ENCODE assay signal across 16 cellular contexts in genomic region chr19:1912760-1913505, GRCh38. TPM values are rescaled to one million over a fixed set of nuclear protein-coding genes. Genes with fewer than 3 reads are reported as not detected.
DNase-seq lines count a peak whose midpoint lies in the region; ATAC-seq and TF ChIP-seq lines count a peak whose summit lies in the region.
"Had no signal": no experiment of that assay in that cellular context is flagged by ENCODE, and none has a peak within 500 bp of the region (broad histone marks: within the 10 kb centered on the region; RNA-seq: fewer than 3 reads in every experiment).

No MANE protein-coding gene starts in this region.

- 98% methylated on average over 64 to 77 of the region's 77 CpGs for WGBS in heart left ventricle, 4 donors
- no CpG with 5 or more reads among the region's 77 CpGs for WGBS in neuronal stem cell (ENCODE audit: extremely low coverage in 2 of 2, insufficient read length in 2 of 2, insufficient replicate concordance in 1 of 2), 2 donors
- 96 to 98% methylated on average over 77 of the region's 77 CpGs for WGBS in sigmoid colon, 2 donors

- H3K23ac ChIP-seq in neuronal stem cell (ENCODE audit: low read depth, low read length, poor library complexity) = peak overlapping the region; percentile 65

- no peak overlapping the region for H4K8ac ChIP-seq in neuronal stem cell (ENCODE audit: low read depth, low read length)

- H3K27ac ChIP-seq in heart left ventricle = no peak overlapping the region
- peak overlapping the region; percentile 83; the same call in 1 of the 2 replicates for H3K27ac ChIP-seq in RWPE1
- H3K27ac ChIP-seq in neuronal stem cell (replicated peaks; ENCODE audit: low read length) = no peak overlapping the region
- no peak overlapping the region for H3K27ac ChIP-seq in sigmoid colon
- no peak overlapping the region for H3K27ac ChIP-seq in lower lobe of right lung

- CTCF ChIA-PET in RWPE1 (lab: Yijun Ruan, JAX) = interaction anchor here (2.0 kb wide), 1 partner anchor 17 kb away, joined by 5 read pairs; no protein-coding TSS in a partner anchor

- no peak overlapping the region for H2BK15ac ChIP-seq in neuronal stem cell (ENCODE audit: low read length)

- H2BK5ac ChIP-seq in neuronal stem cell (ENCODE audit: low read length) = no peak overlapping the region

- TF ChIP-seq EP300 in sigmoid colon (IDR thresholded peaks at IDR 0.05) = no peak

- H4K91ac ChIP-seq in neuronal stem cell (ENCODE audit: low read depth, low read length, poor library complexity) = no peak overlapping the region

- intact Hi-C loops in Right ventricle myocardium inferior (cut with DNase I) (no loop called here), heart left ventricle (cut with DNase I) (no loop called here), sigmoid colon (cut with DNase I) (no loop called here), lower lobe of right lung (cut with DNase I) (no loop called here)

- no peak overlapping the region for H2BK120ac ChIP-seq in neuronal stem cell (ENCODE audit: low read depth, low read length)

- POLR2A ChIA-PET in RWPE1 (lab: Yijun Ruan, JAX; ENCODE audit: low non-redundant PET) = no interaction called here

- peaks cover 0 to 28% (median 0%) of the 10 kb centered on the region in 12 donors for H3K4me1 ChIP-seq in heart left ventricle
- no peaks in the 10 kb centered on the region for H3K4me1 ChIP-seq in neuronal stem cell (ENCODE audit: control insufficient read depth in 2 of 2, insufficient read depth in 1 of 2, low read depth in 1 of 2, low read length in 2 of 2)
- H3K4me1 ChIP-seq in sigmoid colon = peaks cover 0 to 15% (median 6%) of the 10 kb centered on the region in 4 donors
- H3K4me1 ChIP-seq in lower lobe of right lung = peaks cover 28% of the 10 kb centered on the region

- no peak overlapping the region for H3K4me2 ChIP-seq in neuronal stem cell (ENCODE audit: insufficient read depth, low read length, poor library complexity, severe bottlenecking)
- H3K4me2 ChIP-seq: GM23338 had no signal

- H3K4me3 ChIP-seq in heart left ventricle = no peak overlapping the region
- H3K4me3 ChIP-seq in neuronal stem cell (ENCODE audit: low read length in 2 of 2) = no peak overlapping the region
- no peak overlapping the region for H3K4me3 ChIP-seq in sigmoid colon
- no peak overlapping the region for H3K4me3 ChIP-seq in lower lobe of right lung
- H3K4me3 ChIP-seq: BLaER1 treated with 17β-estradiol and CSF1 and Interleukin-3, amounts not matched to agents 10 nM and 100 nM; GM23338 had no signal

- peak overlapping the region; percentile 56 for H3K14ac ChIP-seq in neuronal stem cell (ENCODE audit: low read length)

- peaks cover 41% of the 10 kb centered on the region for H3K79me1 ChIP-seq in neuronal stem cell (ENCODE audit: low read depth, low read length)

- H3K4ac ChIP-seq in neuronal stem cell (ENCODE audit: low read length) = peak overlapping the region; percentile 37

- H3K18ac ChIP-seq in neuronal stem cell (ENCODE audit: low read length) = peak overlapping the region; percentile 48

- ATAC-seq in Right ventricle myocardium inferior (no peak), heart left ventricle (no peak), lower lobe of right lung (no peak)
- ATAC-seq: GM23338, HepG2 had no signal

- no peak for TF ChIP-seq POLR2A in heart left ventricle (IDR thresholded peaks at IDR 0.05)
- no peak for TF ChIP-seq POLR2A in sigmoid colon (IDR thresholded peaks at IDR 0.05)

- TF ChIP-seq CTCF in heart left ventricle (IDR thresholded peaks at IDR 0.05) (no peak), RWPE1 (conservative IDR thresholded peaks at IDR 0.05; ENCODE audit: low read depth) (no peak), sigmoid colon (IDR thresholded peaks at IDR 0.05) (no peak), lower lobe of right lung (IDR thresholded peaks at IDR 0.05) (no peak)

- H2AFZ ChIP-seq in neuronal stem cell (ENCODE audit: low read length) = no peak overlapping the region
- H2AFZ ChIP-seq: GM23338 had no signal

- DNase-seq in Right ventricle myocardium inferior (ENCODE audit: missing footprints) (peak; percentile 50), heart left ventricle (no peak), RWPE1 (ENCODE audit: low spot score) (no peak), neuronal stem cell (ENCODE audit: low spot score) (no peak), sigmoid colon (no peak), lower lobe of right lung (no peak), NCI-H1930 (lab: John Stamatoyannopoulos, UW) (no peak)
- DNase-seq: 8988T; ACHN; Calu3; CD4-positive, CD25-positive, alpha-beta regulatory T cell; DMS 273 treated with DMSO at 0.1 percent for 48 hours; HCEC 1CT had no signal

- H3K36me3 ChIP-seq in heart left ventricle = peaks cover 0 to 45% (median 10%) of the 10 kb centered on the region in 9 donors
- H3K36me3 ChIP-seq in neuronal stem cell (replicated peaks in 1 of 2; ENCODE audit: control insufficient read depth in 2 of 2, insufficient read depth in 2 of 2, low read length in 2 of 2) = peaks cover 29 to 72% of the 10 kb centered on the region in 2 donors
- H3K36me3 ChIP-seq in sigmoid colon = peaks cover 11 to 37% (median 20%) of the 10 kb centered on the region in 4 donors
- peaks cover 39% of the 10 kb centered on the region for H3K36me3 ChIP-seq in lower lobe of right lung

- no peaks in the 10 kb centered on the region for H3K9me3 ChIP-seq in heart left ventricle
- H3K9me3 ChIP-seq in neuronal stem cell (replicated peaks in 1 of 2; ENCODE audit: control insufficient read depth in 2 of 2, insufficient read depth in 1 of 2, low read depth in 1 of 2, low read length in 2 of 2) = peaks cover 0 to 5% of the 10 kb centered on the region in 2 donors
- H3K9me3 ChIP-seq in sigmoid colon = no peaks in the 10 kb centered on the region
- no peaks in the 10 kb centered on the region for H3K9me3 ChIP-seq in lower lobe of right lung
- H3K9me3 ChIP-seq: BLaER1 treated with 17β-estradiol and CSF1 and Interleukin-3, amounts not matched to agents 10 nM and 100 nM had no signal

- H3K27me3 ChIP-seq in heart left ventricle = no peaks in the 10 kb centered on the region
- no peaks in the 10 kb centered on the region for H3K27me3 ChIP-seq in neuronal stem cell (ENCODE audit: control insufficient read depth in 3 of 3, insufficient read depth in 3 of 3, low read depth in 1 of 3, low read length in 3 of 3)
- H3K27me3 ChIP-seq in sigmoid colon = no peaks in the 10 kb centered on the region
- H3K27me3 ChIP-seq in lower lobe of right lung (ENCODE audit: low read depth) = no peaks in the 10 kb centered on the region
- H3K27me3 ChIP-seq: BLaER1 treated with 17β-estradiol and CSF1 and Interleukin-3, amounts not matched to agents 10 nM and 100 nM had no signal

- no peak overlapping the region for H2AK5ac ChIP-seq in neuronal stem cell (ENCODE audit: low read depth, low read length)

- H3K9ac ChIP-seq in neuronal stem cell (ENCODE audit: low read depth, low read length, poor library complexity) = no peak overlapping the region

- H2BK12ac ChIP-seq in neuronal stem cell (ENCODE audit: low read length) = peak overlapping the region; percentile 73

RNA-seq across cellular contexts. Expression of gene ADAT3, which starts 7.7 kb away (rescaled TPM):
- total RNA-seq in Right ventricle myocardium inferior (1.6 TPM), heart left ventricle (1 to 10 TPM; 1.2 to 5.1 (median 1.9) TPM), sigmoid colon (1 to 10 TPM in 2 of 4 donors, under 1 TPM in 2; 0.33 to 6.2 (median 1.5) TPM), lower lobe of right lung (6.2 TPM)
- polyA plus RNA-seq in heart left ventricle (1 to 10 TPM; 1.6 to 3.1 TPM), sigmoid colon (10 to 100 TPM in 2 of 3 donors, 1 to 10 TPM in 1; 6.6 to 17.4 (median 13.2) TPM)
- polyA plus RNA-seq in neuronal stem cell (2013, experiment 1 of 2) = 4.4 TPM
- polyA plus RNA-seq in neuronal stem cell (2013, experiment 2 of 2) = 3.8 TPM

RNA-seq across cellular contexts. Expression of gene SCAMP4, which starts 7.7 kb away (rescaled TPM):
- total RNA-seq in Right ventricle myocardium inferior = 17.9 TPM
- total RNA-seq in heart left ventricle = 10 to 100 TPM; 13.5 to 38.8 (median 19.1) TPM
- 10 to 100 TPM; 15.4 to 28.3 TPM for polyA plus RNA-seq in heart left ventricle
- polyA plus RNA-seq in neuronal stem cell (2013, experiment 1 of 2) = 49.3 TPM
- polyA plus RNA-seq in neuronal stem cell (2013, experiment 2 of 2) = 49.1 TPM
- total RNA-seq in sigmoid colon = 10 to 100 TPM; 25.8 to 47.0 (median 31.0) TPM
- polyA plus RNA-seq in sigmoid colon = 10 to 100 TPM; 14.4 to 55.4 (median 16.6) TPM
- 65.0 TPM for total RNA-seq in lower lobe of right lung

RNA-seq across cellular contexts. Expression of gene ABHD17A, which starts 27.6 kb away (rescaled TPM):
- 61.5 TPM for total RNA-seq in Right ventricle myocardium inferior
- 100 to 1,000 TPM in 2 of 9 donors, 10 to 100 TPM in 7; 48.5 to 121 (median 52.0) TPM for total RNA-seq in heart left ventricle
- polyA plus RNA-seq in heart left ventricle = 100 to 1,000 TPM in 1 of 2 donors, 10 to 100 TPM in 1; 64.1 to 116 TPM
- polyA plus RNA-seq in neuronal stem cell (2013, experiment 1 of 2) = 44.4 TPM
- polyA plus RNA-seq in neuronal stem cell (2013, experiment 2 of 2) = 44.1 TPM
- 10 to 100 TPM; 86.6 to 97.1 (median 92.7) TPM for total RNA-seq in sigmoid colon
- 10 to 100 TPM; 60.7 to 76.3 (median 69.4) TPM for polyA plus RNA-seq in sigmoid colon
- total RNA-seq in lower lobe of right lung = 76.4 TPM

RNA-seq across cellular contexts. Expression of gene CSNK1G2, which starts 28.0 kb away (rescaled TPM):
- total RNA-seq in Right ventricle myocardium inferior (23.6 TPM), heart left ventricle (10 to 100 TPM; 18.2 to 42.7 (median 24.6) TPM), sigmoid colon (10 to 100 TPM; 26.8 to 49.9 (median 40.1) TPM), lower lobe of right lung (55.4 TPM)
- polyA plus RNA-seq in heart left ventricle (10 to 100 TPM; 24.3 to 41.7 TPM), sigmoid colon (10 to 100 TPM; 24.6 to 91.1 (median 31.7) TPM)
- polyA plus RNA-seq in neuronal stem cell (2013, experiment 1 of 2) = 162 TPM
- 157 TPM for polyA plus RNA-seq in neuronal stem cell (2013, experiment 2 of 2)

RNA-seq across cellular contexts. Expression of gene KLF16, which starts 49.6 kb away (rescaled TPM):
- total RNA-seq in Right ventricle myocardium inferior (11.0 TPM), heart left ventricle (10 to 100 TPM in 4 of 9 donors, 1 to 10 TPM in 5; 2.9 to 19.7 (median 9.2) TPM), sigmoid colon (10 to 100 TPM in 1 of 4 donors, 1 to 10 TPM in 3; 2.1 to 10.3 (median 4.4) TPM), lower lobe of right lung (22.2 TPM)
- polyA plus RNA-seq in heart left ventricle (10 to 100 TPM in 1 of 2 donors, 1 to 10 TPM in 1; 3.5 to 10.2 TPM), sigmoid colon (10 to 100 TPM in 2 of 3 donors, 1 to 10 TPM in 1; 8.4 to 20.5 (median 12.5) TPM)
- 12.8 TPM for polyA plus RNA-seq in neuronal stem cell (2013, experiment 1 of 2)
- polyA plus RNA-seq in neuronal stem cell (2013, experiment 2 of 2) = 12.5 TPM
